ENCODE assay signal across 8 cellular contexts in genomic region chr14:55430024-55430690, GRCh38. TPM values are rescaled to one million over a fixed set of nuclear protein-coding genes. Genes with fewer than 3 reads are reported as not detected.
A peak's percentile ranks its signal among the peaks of the same experiment; 100 is the strongest.
DNase-seq lines count a peak whose midpoint lies in the region; ATAC-seq and TF ChIP-seq lines count a peak whose summit lies in the region.

No MANE protein-coding gene starts in this region.

- intact Hi-C loops in left ventricle myocardium inferior (cut with micrococcal nuclease) = no loop called here

- H3K27me3 ChIP-seq in BE2C (no peaks in the 10 kb centered on the region; the same call in 1 of the 2 replicates), left ventricle myocardium inferior (ENCODE audit: low read depth) (no peaks in the 10 kb centered on the region)

- no peak overlapping the region for H3K27ac ChIP-seq in left ventricle myocardium inferior (replicated peaks)

- H3K36me3 ChIP-seq in BE2C (no peaks in the 10 kb centered on the region), left ventricle myocardium inferior (no peaks in the 10 kb centered on the region)

- H3K4me1 ChIP-seq in BE2C (no peaks in the 10 kb centered on the region), left ventricle myocardium inferior (peaks cover 4% of the 10 kb centered on the region)

- peak; percentile 52 for DNase-seq in BE2C
- peak; percentile 71 for DNase-seq in GM13977 (ENCODE audit: low spot score)
- DNase-seq in HT1080 (ENCODE audit: low read depth) = peak; percentile 61
- peak; percentile 21 for DNase-seq in NOMO-1 treated with dmso at 0.1 percent for 144 hours (lab: John Stamatoyannopoulos, UW; ENCODE audit: unreplicated experiment)
- peak; percentile 26 for DNase-seq in activated gamma-delta T cell treated with anti-CD3 and anti-CD28 coated beads, Interleukin-2, amount 50 U/mL, for 16 hours (ENCODE audit: low read depth)
- DNase-seq in left ventricle myocardium inferior = no peak
- DNase-seq in stimulated activated naive CD8-positive, alpha-beta T cell treated with anti-CD3 and anti-CD28 coated beads, Interleukin-15, Interleukin-2, amounts not matched to agents 100 U/mL and 50 U/mL, for 24 hours = peak; percentile 40
- DNase-seq in globus pallidus (ENCODE audit: low spot score) = no peak

- no peak overlapping the region for H3K4me3 ChIP-seq in BE2C (ENCODE audit: low read depth, low read length)
- no peak overlapping the region for H3K4me3 ChIP-seq in left ventricle myocardium inferior

- peak; percentile 85 for ATAC-seq in stimulated activated naive CD8-positive, alpha-beta T cell treated with anti-CD3 and anti-CD28 coated beads, Interleukin-15, Interleukin-2, amounts not matched to agents 100 U/mL and 50 U/mL, for 24 hours

- peak; percentile 62 for TF ChIP-seq CTCF in BE2C (IDR thresholded peaks at IDR 0.05; ENCODE audit: low read depth, low read length)
- TF ChIP-seq CTCF in GM13977 (IDR thresholded peaks at IDR 0.05; ENCODE audit: extremely low read depth, insufficient read depth, missing control alignments) = peak; percentile 43
- TF ChIP-seq CTCF in left ventricle myocardium inferior (IDR thresholded peaks at IDR 0.05; ENCODE audit: borderline replicate concordance) = peak; percentile 57

- in situ Hi-C loops in GM13977 (cut with MboI; ENCODE audit: low pct_unique_long_range_greater_than_20kb, low sequenced_read_pairs, unreplicated experiment) = loop anchor here (25.0 kb wide), 1 partner anchor 1057 kb away; no protein-coding TSS in a partner anchor

- no peaks in the 10 kb centered on the region for H3K9me3 ChIP-seq in BE2C
- no peaks in the 10 kb centered on the region for H3K9me3 ChIP-seq in left ventricle myocardium inferior (replicated peaks)

RNA-seq across cellular contexts. Expression of gene TBPL2, which starts 10.3 kb away (rescaled TPM):
- not detected for polyA plus RNA-seq in BE2C (2012; ENCODE audit: insufficient read depth, insufficient read length, low read depth)
- not detected in 2 replicates for total RNA-seq in HT1080 (2014; rRNA removed; shearing (Covaris generic))
- not detected in 2 replicates for polyA plus RNA-seq in HT1080 (2015; cell fraction: cytosol; rRNA removed)
- polyA plus RNA-seq in HT1080 (2015; cell fraction: nucleus; rRNA removed) = not detected in 2 replicates
- not detected for total RNA-seq in left ventricle myocardium inferior

RNA-seq across cellular contexts. Expression of gene ATG14, which starts 18.5 kb away (rescaled TPM):
- 2.5 TPM for polyA plus RNA-seq in BE2C (2012; ENCODE audit: insufficient read depth, insufficient read length, low read depth)
- 8.0 and 9.5 TPM in 2 replicates for total RNA-seq in HT1080 (2014; rRNA removed; shearing (Covaris generic))
- 4.8 and 6.9 TPM in 2 replicates for polyA plus RNA-seq in HT1080 (2015; cell fraction: cytosol; rRNA removed)
- polyA plus RNA-seq in HT1080 (2015; cell fraction: nucleus; rRNA removed) = 14.2 and 14.3 TPM in 2 replicates
- 13.2 TPM for total RNA-seq in left ventricle myocardium inferior

Comparison
In these comparisons a context has a peak if more than half of its experiments do, and no peak if none do; other contexts are left out.
1. DNase-seq: peak in BE2C (single experiment), GM13977 (single experiment), HT1080 (single experiment), NOMO-1 treated with dmso at 0.1 percent for 144 hours (single experiment), activated gamma-delta T cell treated with anti-CD3 and anti-CD28 coated beads, Interleukin-2, amount 50 U/mL, for 16 hours (single experiment) and stimulated activated naive CD8-positive, alpha-beta T cell treated with anti-CD3 and anti-CD28 coated beads, Interleukin-15, Interleukin-2, amounts not matched to agents 100 U/mL and 50 U/mL, for 24 hours (single experiment); none in left ventricle myocardium inferior (single experiment) and globus pallidus (single experiment).
2. Peak in every context shown above with its lines, with median percentiles within 50 percentile points of each other: CTCF ChIP-seq.